Comparison of ENCODE assay signal across 1 cellular context in genomic region chr13:99087130-99087953, GRCh38.
TF ChIP-seq lines count a peak whose summit lies in the region.

No MANE protein-coding gene starts in this region.

TF ChIP-seq in K562, 482 proteins besides CTCF, POLR2A, EP300 and RAD21 (continued from another document and continues in another):
- TF ChIP-seq RB1 (IDR thresholded peaks at IDR 0.05; ENCODE audit: low read depth) (peak; percentile 40; the same call in 1 of the 2 replicates), CHCHD3 (CRISPR knock-in tag; IDR thresholded peaks at IDR 0.05) (no peak), NRF1 (conservative IDR thresholded peaks at IDR 0.05 in 1 of 2, IDR thresholded peaks at IDR 0.05 in 1 of 2) (peak; percentile 96), ZNF146 (CRISPR knock-in tag; IDR thresholded peaks at IDR 0.05; ENCODE audit: unreplicated experiment) (no peak), RBM15 (IDR thresholded peaks at IDR 0.05; ENCODE audit: insufficient read depth, low read length) (no peak), NR0B1 (IDR thresholded peaks at IDR 0.05; ENCODE audit: partially characterized antibody) (no peak), ZBTB40 (IDR thresholded peaks at IDR 0.05) (0 out of 2 replicates have a peak, but pooled peaks have one; percentile 24), ZBTB40 (CRISPR knock-in tag; IDR thresholded peaks at IDR 0.05) (no peak), TCF3 (CRISPR knock-in tag; IDR thresholded peaks at IDR 0.05) (0 out of 2 replicates have a peak, but pooled peaks have one; percentile 8), NFYB (IDR thresholded peaks at IDR 0.05; ENCODE audit: extremely low read depth, insufficient read length) (peak; percentile 30), RBBP5 (IDR thresholded peaks at IDR 0.05; ENCODE audit: borderline replicate concordance, insufficient read depth, low read length, poor library complexity, severe bottlenecking) (peak; percentile 71), SRSF3 (IDR thresholded peaks at IDR 0.05; ENCODE audit: insufficient read depth, low read length) (no peak), ZNF583 (CRISPR knock-in tag; IDR thresholded peaks at IDR 0.05) (no peak), ZMIZ1 (IDR thresholded peaks at IDR 0.05; ENCODE audit: low read depth in 2 of 2, low read length in 2 of 2) (no peak), E2F6 (IDR thresholded peaks at IDR 0.05; ENCODE audit: borderline replicate concordance in 1 of 2, extremely low read depth in 1 of 2, insufficient read depth in 1 of 2, insufficient read length in 1 of 2, low read depth in 1 of 2, low read length in 1 of 2, poor library complexity in 1 of 2, severe bottlenecking in 1 of 2) (peak in 1 of 2 experiments; percentile 69), PKNOX1 (IDR thresholded peaks at IDR 0.05) (peak; percentile 56; the same call in 1 of the 2 replicates), ETV6 (IDR thresholded peaks at IDR 0.05; ENCODE audit: borderline replicate concordance in 1 of 2, low read depth in 2 of 2, low read length in 1 of 2) (no peak), ETV6 (CRISPR knock-in tag; IDR thresholded peaks at IDR 0.05; ENCODE audit: borderline replicate concordance) (no peak), MGA (IDR thresholded peaks at IDR 0.05) (peak; percentile 41), PHF8 (IDR thresholded peaks at IDR 0.05; ENCODE audit: borderline replicate concordance, low read length) (peak; percentile 51; the same call in 1 of the 2 replicates), STAT5B (CRISPR knock-in tag; IDR thresholded peaks at IDR 0.05) (no peak), ZNF124 (CRISPR knock-in tag; IDR thresholded peaks at IDR 0.05) (0 out of 2 replicates have a peak, but pooled peaks have one; percentile 20), TRIM28 (IDR thresholded peaks at IDR 0.05) (no peak)
